Comparison of ENCODE assay signal across 32 cellular contexts in the genomic region with DNA sequence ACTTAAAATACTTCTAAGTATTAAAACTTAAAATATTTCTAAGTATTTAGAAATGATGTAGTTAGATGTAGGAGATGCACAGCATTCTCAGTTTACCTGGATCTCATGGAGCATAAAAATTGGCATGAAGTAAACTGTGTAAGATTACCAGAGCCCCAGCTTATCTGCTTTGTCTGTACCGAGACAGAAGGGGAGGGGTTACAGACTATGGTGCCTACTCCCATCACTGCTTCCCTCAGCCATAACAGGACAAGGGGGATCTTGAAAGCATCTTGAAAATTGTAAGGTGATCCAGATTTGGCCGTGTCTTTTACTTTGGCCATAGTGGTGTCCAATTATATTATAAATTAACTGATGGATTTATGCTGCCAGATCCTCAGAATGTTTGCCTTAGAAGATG.
"Had no signal": no experiment of that assay in that cellular context is flagged by ENCODE, and none has a peak within 500 bp of the region (broad histone marks: within the 10 kb centered on the region; RNA-seq: fewer than 3 reads in every experiment).

No MANE protein-coding gene starts in this region.

- H3K27ac Mint-ChIP-seq: nephron progenitor cell; neural progenitor cell; progenitor cell of endocrine pancreas; stimulated activated naive B cell treated with anti-CD40 and anti-IgM and Interleukin-4, amounts not matched to agents 10 μg/mL and 1 μg/mL and 100 μg/mL, for 72 hours had no signal

- H3K9me3 Mint-ChIP-seq: immature natural killer cell; naive B cell; natural killer cell; nephron progenitor cell; neural progenitor cell; stimulated activated naive B cell treated with anti-CD40 and anti-IgM and Interleukin-4, amounts not matched to agents 10 μg/mL and 1 μg/mL and 100 μg/mL, for 72 hours had no signal

- H3K27ac ChIP-seq: left lung, lower lobe of right lung, neural progenitor cell, neutrophil, skin epidermis, stomach, testis, thyroid gland, transverse colon, upper lobe of left lung, vagina had no signal

- H3K4me3 ChIP-seq: left lung, lower lobe of right lung, neural progenitor cell, skin epidermis, stomach, testis, thyroid gland, transverse colon, upper lobe of left lung, vagina had no signal

- H3K36me3 Mint-ChIP-seq: naive B cell, natural killer cell had no signal

- FAIRE-seq: islet of Langerhans, kidney had no signal

- H3K4me3 Mint-ChIP-seq: immature natural killer cell; naive B cell; natural killer cell; nephron progenitor cell; neural progenitor cell; stimulated activated naive B cell treated with anti-CD40 and anti-IgM and Interleukin-4, amounts not matched to agents 10 μg/mL and 1 μg/mL and 100 μg/mL, for 72 hours had no signal

- DNase-seq: hippocampal formation; immature natural killer cell; kidney; left colon; left lung; lower lobe of right lung; mammary epithelial cell; mesenchymal stem cell; naive B cell; natural killer cell; nephron progenitor cell; occipital lobe; retina; right cardiac atrium; stimulated activated CD4-positive, alpha-beta T cell treated with anti-CD3 and anti-CD28 coated beads, Interleukin-12 subunit alpha, Interleukin-12 subunit beta, amount 100 ng/mL, for 4 hours; stimulated activated CD4-positive, alpha-beta T cell treated with anti-CD3 and anti-CD28 coated beads, Interleukin-15, amount 100 ng/mL, for 24 hours; stimulated activated CD4-positive, alpha-beta T cell treated with anti-CD3 and anti-CD28 coated beads, Interleukin-2, amount 100 ng/mL, for 24 hours; stimulated activated CD4-positive, alpha-beta T cell treated with anti-CD3 and anti-CD28 coated beads, Interleukin-4, amount 100 ng/mL, for 1 hour; stimulated activated naive B cell treated with anti-CD40 and anti-IgM and Interleukin-4, amounts not matched to agents 10 μg/mL and 1 μg/mL and 100 μg/mL, for 72 hours; stimulated activated naive CD8-positive, alpha-beta T cell treated with anti-CD3 and anti-CD28 coated beads, Interleukin-15, Interleukin-2, amounts not matched to agents 100 U/mL and 50 U/mL, for 24 hours; stomach; testis; thyroid gland; transverse colon; upper lobe of left lung had no signal

- ATAC-seq: left colon; left lung; lower lobe of right lung; natural killer cell; right cardiac atrium; sciatic nerve; stimulated activated naive B cell treated with anti-CD40 and anti-IgM and Interleukin-4, amounts not matched to agents 10 μg/mL and 1 μg/mL and 100 μg/mL, for 72 hours; stimulated activated naive CD8-positive, alpha-beta T cell treated with anti-CD3 and anti-CD28 coated beads, Interleukin-15, Interleukin-2, amounts not matched to agents 100 U/mL and 50 U/mL, for 24 hours had no signal

- H3K27me3 Mint-ChIP-seq: naive B cell; progenitor cell of endocrine pancreas; stimulated activated naive B cell treated with anti-CD40 and anti-IgM and Interleukin-4, amounts not matched to agents 10 μg/mL and 1 μg/mL and 100 μg/mL, for 72 hours had no signal

- H3K36me3 ChIP-seq: neural progenitor cell, thyroid gland, vagina had no signal

- H3K4me1 Mint-ChIP-seq: nephron progenitor cell, neural progenitor cell had no signal

- H3K4me2 ChIP-seq: neural progenitor cell had no signal

- H3K27me3 ChIP-seq: left lung, neural progenitor cell, neutrophil, stomach, testis, thyroid gland, transverse colon, upper lobe of left lung, vagina had no signal

- H3K4me1 ChIP-seq: lower lobe of right lung, neural progenitor cell, stomach, thyroid gland, transverse colon, upper lobe of left lung had no signal

- H3K9me3 ChIP-seq: left lung, lower lobe of right lung, neutrophil, stomach, testis, thyroid gland, transverse colon, upper lobe of left lung, vagina had no signal

- H2AFZ ChIP-seq: neural progenitor cell had no signal

- H3K9ac ChIP-seq: neural progenitor cell had no signal
